In genomic region chr9:126633881-126634558, GRCh38 we compare ENCODE assay signal across 24 cellular contexts. TPM values are rescaled to one million over a fixed set of nuclear protein-coding genes. Genes with fewer than 3 reads are reported as not detected.
"Had no signal": no experiment of that assay in that cellular context is flagged by ENCODE, and none has a peak within 500 bp of the region (broad histone marks: within the 10 kb centered on the region; RNA-seq: fewer than 3 reads in every experiment).

No MANE protein-coding gene starts in this region.

- ATAC-seq: activated CD8-positive, alpha-beta T cell treated with anti-CD3 and anti-CD28 coated beads for 36 hours; effector memory CD8-positive, alpha-beta T cell; stimulated activated naive CD8-positive, alpha-beta T cell treated with anti-CD3 and anti-CD28 coated beads, Interleukin-15, Interleukin-2, amounts not matched to agents 100 U/mL and 50 U/mL, for 24 hours had no signal

- H3K27ac ChIP-seq: tibial nerve, vagina had no signal

- H3K27me3 ChIP-seq: vagina had no signal

- FAIRE-seq: islet of Langerhans had no signal

- DNase-seq: activated CD4-positive, alpha-beta T cell treated with anti-CD3 and anti-CD28 coated beads for 48 hours; activated CD4-positive, CD25-positive, alpha-beta regulatory T cell; activated CD8-positive, alpha-beta T cell treated with anti-CD3 and anti-CD28 coated beads for 36 hours; activated naive CD4-positive, alpha-beta T cell treated with Interleukin-2 at 50 U/mL for 16 hours; activated naive CD8-positive, alpha-beta T cell treated with anti-CD3 and anti-CD28 coated beads, Interleukin-2, amount 10 ng/mL, durations not matched to agents 7 days and 5 days; activated T-cell treated with anti-CD3 and anti-CD28 coated beads, Interleukin-2, amount 50 U/mL, for 1 hour; amygdala; effector memory CD8-positive, alpha-beta T cell; foreskin melanocyte; glutamatergic neuron; hippocampal formation; midbrain; stimulated activated CD4-positive, alpha-beta T cell treated with anti-CD3 and anti-CD28 coated beads, Interleukin-2, amount 100 ng/mL, for 24 hours; stimulated activated naive CD8-positive, alpha-beta T cell treated with anti-CD3 and anti-CD28 coated beads, Interleukin-15, Interleukin-2, amounts not matched to agents 100 U/mL and 50 U/mL, for 24 hours; substantia nigra; T1000 had no signal

- H3K36me3 ChIP-seq: tibial nerve, vagina had no signal

- H3K4me3 ChIP-seq: lung, tibial nerve, vagina had no signal

- H3K4me1 ChIP-seq: vagina had no signal

- H3K9me3 ChIP-seq: tibial nerve, vagina had no signal

RNA-seq across cellular contexts. Expression of gene LMX1B, which starts 20.3 kb away (rescaled TPM):
- total RNA-seq: activated CD8-positive, alpha-beta T cell treated with anti-CD3 and anti-CD28 coated beads for 36 hours; activated naive CD8-positive, alpha-beta T cell treated with anti-CD3 and anti-CD28 coated beads, Interleukin-2, amount 10 ng/mL, durations not matched to agents 7 days and 5 days; activated T-helper 2 cell treated with anti-CD3 and anti-CD28 coated beads, Interferon-gamma antibody, Interleukin-2, Interleukin-4, amounts not matched to agents 10 μg/mL and 5 μg/mL and 100 μg/mL, durations not matched to agents 14 hours and 24 hours and 36 hours; fibroblast of lung; myocyte; vagina had no signal
- polyA plus RNA-seq: fibroblast of lung, neural cell had no signal
